Comparison of ENCODE assay signal across 11 cellular contexts in the genomic region with DNA sequence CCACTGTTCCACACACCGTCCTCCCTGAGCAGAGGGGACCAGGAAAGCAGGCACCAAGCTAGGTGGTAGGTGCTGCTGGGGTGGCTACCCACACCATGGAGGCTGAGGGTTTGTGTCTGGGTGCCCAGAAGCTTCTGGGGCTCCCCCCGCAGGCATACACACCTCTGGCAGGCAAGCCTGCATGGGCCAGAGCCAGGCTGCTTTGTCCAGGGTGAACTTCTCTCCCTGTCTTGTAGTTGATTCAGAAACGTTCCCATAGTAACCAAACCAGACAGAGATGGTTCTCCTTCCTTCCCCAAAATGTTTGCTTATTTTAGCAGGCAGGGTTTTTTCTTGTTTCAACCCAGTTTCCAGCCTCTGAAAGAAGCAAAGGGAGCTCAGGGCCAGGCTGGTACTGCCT. TPM values are rescaled to one million over a fixed set of nuclear protein-coding genes. Genes with fewer than 3 reads are reported as not detected.
DNase-seq lines count a peak whose midpoint lies in the region; ATAC-seq and TF ChIP-seq lines count a peak whose summit lies in the region.
"Had no signal": no experiment of that assay in that cellular context is flagged by ENCODE, and none has a peak within 500 bp of the region (broad histone marks: within the 10 kb centered on the region; RNA-seq: fewer than 3 reads in every experiment).

No MANE protein-coding gene starts in this region.

- peaks cover 36% of the 10 kb centered on the region for H3K36me3 Mint-ChIP-seq in CD8-positive, alpha-beta T cell
- no peaks in the 10 kb centered on the region for H3K36me3 Mint-ChIP-seq in natural killer cell treated with Interleukin-12 subunit alpha and Interleukin-12 subunit beta and Interleukin-15 and Interleukin-18, amount 100 ng/mL, for 72 hours

- no peaks in the 10 kb centered on the region for H3K9me3 ChIP-seq in CD8-positive, alpha-beta T cell (ENCODE audit: low read length)
- H3K9me3 ChIP-seq in esophagus squamous epithelium: no peaks in the 10 kb centered on the region
- no peaks in the 10 kb centered on the region for H3K9me3 ChIP-seq in spleen

- H3K27me3 Mint-ChIP-seq in CD8-positive, alpha-beta T cell (ENCODE audit: low read depth): no peaks in the 10 kb centered on the region
- no peaks in the 10 kb centered on the region for H3K27me3 Mint-ChIP-seq in natural killer cell treated with Interleukin-12 subunit alpha and Interleukin-12 subunit beta and Interleukin-15 and Interleukin-18, amount 100 ng/mL, for 72 hours

- TF ChIP-seq CTCF in CD8-positive, alpha-beta T cell (IDR thresholded peaks at IDR 0.05): no peak
- no peak for TF ChIP-seq CTCF in esophagus squamous epithelium (IDR thresholded peaks at IDR 0.05)
- no peak for TF ChIP-seq CTCF in spleen (IDR thresholded peaks at IDR 0.05 in 8 of 11, conservative IDR thresholded peaks at IDR 0.05 in 3 of 11)

- no peaks in the 10 kb centered on the region for H3K27me3 ChIP-seq in CD8-positive, alpha-beta T cell (ENCODE audit: insufficient read depth, low read length)
- H3K27me3 ChIP-seq in esophagus squamous epithelium (no peaks in the 10 kb centered on the region), spleen (replicated peaks in 1 of 7) (no peaks in the 10 kb centered on the region)

- no peak for ATAC-seq in CD8-positive, alpha-beta T cell
- ATAC-seq in natural killer cell treated with Interleukin-12 subunit alpha and Interleukin-12 subunit beta and Interleukin-15 and Interleukin-18, amount 100 ng/mL, for 72 hours: no peak
- no peak for ATAC-seq in HG02870 (IDR thresholded peaks at IDR 0.05; ENCODE audit: unreplicated experiment)

- POLR2A ChIA-PET in CD8-positive, alpha-beta T cell (lab: Charles Lee): interaction anchor here (1.0 to 12.9 kb wide), 2 partner anchors 17 to 102 kb away, joined by 3 to 189 read pairs; no protein-coding TSS in a partner anchor

- H3K4me1 ChIP-seq in CD8-positive, alpha-beta T cell (ENCODE audit: insufficient read depth, low read length): peaks cover 83% of the 10 kb centered on the region
- H3K4me1 ChIP-seq in esophagus squamous epithelium (peaks cover 7 to 66% (median 16%) of the 10 kb centered on the region in 3 donors), spleen (peaks cover 15 to 70% (median 36%) of the 10 kb centered on the region in 6 donors)

- no peak for TF ChIP-seq POLR2A in esophagus squamous epithelium (IDR thresholded peaks at IDR 0.05)
- TF ChIP-seq POLR2A in spleen (IDR thresholded peaks at IDR 0.05): no peak

- CTCF ChIA-PET in CD8-positive, alpha-beta T cell (lab: Charles Lee): interaction anchor here (13.7 to 16.3 kb wide), 2 partner anchors 15 to 33 kb away, joined by 242 to 273 read pairs; no protein-coding TSS in a partner anchor

- H3K4me3 Mint-ChIP-seq in CD8-positive, alpha-beta T cell: no peak overlapping the region
- no peak overlapping the region for H3K4me3 Mint-ChIP-seq in natural killer cell treated with Interleukin-12 subunit alpha and Interleukin-12 subunit beta and Interleukin-15 and Interleukin-18, amount 100 ng/mL, for 72 hours

- no peaks in the 10 kb centered on the region for H3K9me3 Mint-ChIP-seq in CD8-positive, alpha-beta T cell
- no peaks in the 10 kb centered on the region for H3K9me3 Mint-ChIP-seq in natural killer cell treated with Interleukin-12 subunit alpha and Interleukin-12 subunit beta and Interleukin-15 and Interleukin-18, amount 100 ng/mL, for 72 hours

- no peaks in the 10 kb centered on the region for H3K36me3 ChIP-seq in CD8-positive, alpha-beta T cell (ENCODE audit: insufficient read depth, low read length)
- H3K36me3 ChIP-seq in esophagus squamous epithelium (peaks cover 0 to 87% (median 0%) of the 10 kb centered on the region in 3 donors), spleen (peaks cover 0 to 51% (median 2%) of the 10 kb centered on the region in 6 donors)

- peak overlapping the region; percentile 73 for H3K27ac Mint-ChIP-seq in CD8-positive, alpha-beta T cell
- H3K27ac Mint-ChIP-seq in natural killer cell treated with Interleukin-12 subunit alpha and Interleukin-12 subunit beta and Interleukin-15 and Interleukin-18, amount 100 ng/mL, for 72 hours: no peak overlapping the region

- H3K4me1 Mint-ChIP-seq in CD8-positive, alpha-beta T cell (ENCODE audit: low read depth): peaks cover 78% of the 10 kb centered on the region
- peaks cover 7 to 23% of the 10 kb centered on the region in 2 donors for H3K4me1 Mint-ChIP-seq in natural killer cell treated with Interleukin-12 subunit alpha and Interleukin-12 subunit beta and Interleukin-15 and Interleukin-18, amount 100 ng/mL, for 72 hours (ENCODE audit: low read depth in 2 of 2)

- intact Hi-C loops in CD8-positive, alpha-beta T cell (cut with DNase I, micrococcal nuclease): no loop called here
- intact Hi-C loops in esophagus squamous epithelium (cut with DNase I): no loop called here
- intact Hi-C loops in spleen (cut with DNase I; ENCODE audit: low total_unique reads): no loop called here

- H3K27ac ChIP-seq in CD8-positive, alpha-beta T cell (ENCODE audit: low read depth, low read length): no peak overlapping the region
- peak overlapping the region in 3 of 4 donors; percentile 20 to 58 (median 56) for H3K27ac ChIP-seq in esophagus squamous epithelium
- H3K27ac ChIP-seq in spleen: peak overlapping the region in 4 of 8 donors; percentile 32 to 68 (median 54)

- no peak for DNase-seq in CD8-positive, alpha-beta T cell
- DNase-seq in MV-4-11 (lab: John Stamatoyannopoulos, UW) (peak; percentile 82), esophagus squamous epithelium (lab: John Stamatoyannopoulos, UW) (no peak), pons (ENCODE audit: low spot score) (peak; percentile 83), spleen (no peak)
- no peak for DNase-seq in natural killer cell treated with Interleukin-12 subunit alpha and Interleukin-12 subunit beta and Interleukin-15 and Interleukin-18, amount 100 ng/mL, for 72 hours (ENCODE audit: low spot score)
- DNase-seq in stimulated activated naive CD4-positive, alpha-beta T cell (lab: John Stamatoyannopoulos, UW): no peak
- DNase-seq: cortex of kidney, DND-41, NCI-H510A treated with DMSO at 0.1 percent for 48 hours had no signal

- whole genome bisulfite sequencing in esophagus squamous epithelium, 2 donors: 33 to 68% methylated on average over 2 to 3 of the region's 3 CpGs
- 53 to 66% (median 57%) methylated on average over 3 of the region's 3 CpGs for WGBS in spleen, 5 donors

- no peak overlapping the region for H3K4me3 ChIP-seq in CD8-positive, alpha-beta T cell (ENCODE audit: low read depth, low read length)
- H3K4me3 ChIP-seq in esophagus squamous epithelium (no peak overlapping the region), spleen (peak overlapping the region in 1 of 8 donors; percentile 5)

RNA-seq across cellular contexts. Expression of gene SUSD2, which starts 40.9 kb away (rescaled TPM):
- total RNA-seq in CD8-positive, alpha-beta T cell: 1 to 10 TPM; 1.2 TPM
- 1 to 10 TPM; 1.1 to 2.5 (median 1.6) TPM for total RNA-seq in esophagus squamous epithelium
- 1 to 10 TPM; 2.4 to 2.7 TPM for total RNA-seq in natural killer cell treated with Interleukin-12 subunit alpha and Interleukin-12 subunit beta and Interleukin-15 and Interleukin-18, amount 100 ng/mL, for 72 hours
- total RNA-seq in spleen: 1 to 10 TPM; 1.4 to 9.0 (median 3.2) TPM
- 1 to 10 TPM; 2.2 to 4.0 (median 3.6) TPM for polyA plus RNA-seq in spleen

Comparison
In these comparisons a context has a peak if more than half of its experiments do, and no peak if none do; other contexts are left out.
1. DNase-seq: peak in MV-4-11 (single experiment) and pons (single experiment); none in CD8-positive, alpha-beta T cell (0 of 7), esophagus squamous epithelium (single experiment), natural killer cell treated with Interleukin-12 subunit alpha and Interleukin-12 subunit beta and Interleukin-15 and Interleukin-18, amount 100 ng/mL, for 72 hours (single experiment), stimulated activated naive CD4-positive, alpha-beta T cell (0 of 6) and spleen (single experiment).